In the genomic region with DNA sequence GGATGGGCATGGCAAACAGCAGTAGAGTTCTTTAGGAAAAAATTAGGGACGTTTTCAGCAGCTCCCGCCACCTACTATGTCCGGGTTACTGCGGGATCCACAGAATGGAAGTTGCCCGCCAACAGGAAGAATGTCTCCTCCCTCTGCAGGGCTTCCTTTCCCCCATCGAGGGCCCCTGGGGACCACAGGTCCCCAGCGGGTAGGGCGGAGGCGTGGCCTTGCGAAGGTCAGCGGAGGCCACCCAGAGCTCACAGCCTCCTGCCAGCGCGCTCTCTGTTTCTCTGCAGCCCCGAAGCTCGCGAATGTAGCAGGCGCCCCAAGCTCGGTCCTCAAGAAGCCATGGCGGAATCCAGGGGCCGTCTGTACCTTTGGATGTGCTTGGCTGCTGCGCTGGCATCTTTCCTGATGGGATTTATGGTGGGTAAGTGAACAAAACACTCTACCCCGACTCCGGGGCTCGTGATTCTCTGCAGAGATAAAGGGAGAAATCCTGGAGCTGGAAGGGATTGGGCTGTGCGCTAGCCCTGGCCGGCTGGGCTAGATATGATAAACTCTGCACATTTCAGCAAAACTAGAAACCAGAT, we compare ENCODE assay signal across 8 cellular contexts. TPM values are rescaled to one million over a fixed set of nuclear protein-coding genes. Genes with fewer than 3 reads are reported as not detected.
DNase-seq lines count a peak whose midpoint lies in the region; ATAC-seq and TF ChIP-seq lines count a peak whose summit lies in the region.

A gene (plus strand): TSS at position 244 of the 584 bp plus-strand sequence. CDS start 96 bp downstream, at position 340.

- peaks cover 3% of the 10 kb centered on the region for H3K79me1 ChIP-seq in trophoblast cell (ENCODE audit: low read length)

- DNase-seq in AG08395 (ENCODE audit: low spot score) (peak; percentile 36), right atrium auricular region (ENCODE audit: low spot score) (peak; percentile 65), trophoblast cell (peak; percentile 14 to 20), GM19240 (ENCODE audit: insufficient read length, low spot score) (no peak)
- DNase-seq in activated naive CD8-positive, alpha-beta T cell treated with anti-CD3 and anti-CD28 coated beads, Interleukin-2, amount 50 U/mL, for 24 hours = peak; percentile 2
- DNase-seq in activated effector memory CD4-positive, alpha-beta T cell treated with anti-CD3 and anti-CD28 coated beads, Interleukin-2, amount 50 U/mL, for 16 hours = no peak

- peak within 1 kb of the TSS; percentile 30 for H3K4me3 Mint-ChIP-seq in activated naive CD8-positive, alpha-beta T cell treated with anti-CD3 and anti-CD28 coated beads, Interleukin-2, amount 50 U/mL, for 24 hours

- peak within 1 kb of the TSS; percentile 20 for H2BK120ac ChIP-seq in trophoblast cell (ENCODE audit: insufficient read depth, low read length, poor library complexity)

- H3K27ac Mint-ChIP-seq in activated naive CD8-positive, alpha-beta T cell treated with anti-CD3 and anti-CD28 coated beads, Interleukin-2, amount 50 U/mL, for 24 hours = no peak within 1 kb of the TSS

- ATAC-seq in HG03460 (IDR thresholded peaks at IDR 0.05; ENCODE audit: unreplicated experiment) = peak; percentile 90
- ATAC-seq in activated naive CD8-positive, alpha-beta T cell treated with anti-CD3 and anti-CD28 coated beads, Interleukin-2, amount 50 U/mL, for 24 hours = peak; percentile 28

- H3K4me1 ChIP-seq in right atrium auricular region = peaks cover 0 to 6% of the 10 kb centered on the region in 2 donors
- no peaks in the 10 kb centered on the region for H3K4me1 ChIP-seq in trophoblast cell (ENCODE audit: control insufficient read depth in 1 of 2, insufficient read depth in 2 of 2, low read length in 2 of 2)

- H3K36me3 Mint-ChIP-seq in activated naive CD8-positive, alpha-beta T cell treated with anti-CD3 and anti-CD28 coated beads, Interleukin-2, amount 50 U/mL, for 24 hours (ENCODE audit: low read depth) = no peaks in the 10 kb centered on the region

- H4K12ac ChIP-seq in trophoblast cell (ENCODE audit: low read depth, low read length) = no peak within 1 kb of the TSS

- peak within 1 kb of the TSS in 1 of 2 donors; percentile 44 for H3K27ac ChIP-seq in right atrium auricular region
- no peak within 1 kb of the TSS for H3K27ac ChIP-seq in trophoblast cell (ENCODE audit: low read depth, low read length)

- no peak within 1 kb of the TSS for H2BK5ac ChIP-seq in trophoblast cell (ENCODE audit: low read depth, low read length, poor library complexity)

- H3K27me3 Mint-ChIP-seq in activated naive CD8-positive, alpha-beta T cell treated with anti-CD3 and anti-CD28 coated beads, Interleukin-2, amount 50 U/mL, for 24 hours = peaks cover 47% of the 10 kb centered on the region

- peak within 1 kb of the TSS; percentile 30 for H2AFZ ChIP-seq in trophoblast cell (ENCODE audit: insufficient read depth, low read length, poor library complexity)

- H4K91ac ChIP-seq in trophoblast cell (ENCODE audit: low read depth, low read length) = no peak within 1 kb of the TSS

- H3K18ac ChIP-seq in trophoblast cell (ENCODE audit: low read length) = no peak within 1 kb of the TSS

- no peaks in the 10 kb centered on the region for H3K79me2 ChIP-seq in trophoblast cell (ENCODE audit: control insufficient read depth, insufficient read depth, low read length, poor library complexity)

- no peak within 1 kb of the TSS for H3K4ac ChIP-seq in trophoblast cell (ENCODE audit: low read depth, low read length)

- no peak within 1 kb of the TSS for H2AK5ac ChIP-seq in trophoblast cell (ENCODE audit: low read length)

- no peak within 1 kb of the TSS for H2BK12ac ChIP-seq in trophoblast cell (ENCODE audit: low read length)

- H3K9me3 Mint-ChIP-seq in activated naive CD8-positive, alpha-beta T cell treated with anti-CD3 and anti-CD28 coated beads, Interleukin-2, amount 50 U/mL, for 24 hours = no peaks in the 10 kb centered on the region

- WGBS in trophoblast cell (ENCODE audit: extremely low coverage, insufficient coverage, insufficient read length) = no CpG with 5 or more reads among the region's 26 CpGs

- H3K23ac ChIP-seq in trophoblast cell (ENCODE audit: low read length) = no peak within 1 kb of the TSS

- H3K4me3 ChIP-seq in right atrium auricular region = peak within 1 kb of the TSS; percentile 55 to 56
- peak within 1 kb of the TSS; percentile 45 for H3K4me3 ChIP-seq in trophoblast cell (ENCODE audit: low read depth, low read length)

- H3K14ac ChIP-seq in trophoblast cell (ENCODE audit: low read length) = peak within 1 kb of the TSS; percentile 38

- peak within 1 kb of the TSS; percentile 80 for H3K4me2 ChIP-seq in trophoblast cell (ENCODE audit: low read length)

- no peaks in the 10 kb centered on the region for H3K27me3 ChIP-seq in right atrium auricular region
- H3K27me3 ChIP-seq in trophoblast cell (ENCODE audit: insufficient read depth, low read length) = no peaks in the 10 kb centered on the region

- no peak for TF ChIP-seq CTCF in right atrium auricular region (IDR thresholded peaks at IDR 0.05)

- peaks cover 14% of the 10 kb centered on the region for H3K4me1 Mint-ChIP-seq in activated naive CD8-positive, alpha-beta T cell treated with anti-CD3 and anti-CD28 coated beads, Interleukin-2, amount 50 U/mL, for 24 hours

- in situ Hi-C loops in GM18951 (cut with MboI; ENCODE audit: low sequenced_read_pairs, unreplicated experiment) = no loop called here

- H3K9me3 ChIP-seq in right atrium auricular region (no peaks in the 10 kb centered on the region), trophoblast cell (ENCODE audit: insufficient read depth, low read depth, low read length) (no peaks in the 10 kb centered on the region)

- TF ChIP-seq POLR2A in GM18951 (IDR thresholded peaks at IDR 0.05; ENCODE audit: extremely low read depth, insufficient read depth, insufficient read length) = peak; percentile 26

- H3K9ac ChIP-seq in trophoblast cell (ENCODE audit: low read length) = peak within 1 kb of the TSS; percentile 1

- no peaks in the 10 kb centered on the region for H3K36me3 ChIP-seq in right atrium auricular region
- no peaks in the 10 kb centered on the region for H3K36me3 ChIP-seq in trophoblast cell (ENCODE audit: control insufficient read depth in 1 of 2, insufficient read depth in 2 of 2, low read length in 2 of 2)

- H4K8ac ChIP-seq in trophoblast cell (ENCODE audit: low read depth, low read length) = peak within 1 kb of the TSS; percentile 80

RNA-seq across cellular contexts. Expression of the gene that starts here (rescaled TPM):
- 1 to 10 TPM in 1 of 2 donors, under 1 TPM in 1; 0.83 to 6.0 TPM for total RNA-seq in right atrium auricular region
- polyA plus RNA-seq in trophoblast cell (2013) = 1.9 and 2.3 TPM in 2 replicates

Comparison
In these comparisons a context has a peak if more than half of its experiments do, and no peak if none do; other contexts are left out.
1. DNase-seq: peak in AG08395 (single experiment), activated naive CD8-positive, alpha-beta T cell treated with anti-CD3 and anti-CD28 coated beads, Interleukin-2, amount 50 U/mL, for 24 hours (single experiment), right atrium auricular region (single experiment) and trophoblast cell (2 of 2); none in GM19240 (single experiment) and activated effector memory CD4-positive, alpha-beta T cell treated with anti-CD3 and anti-CD28 coated beads, Interleukin-2, amount 50 U/mL, for 16 hours (single experiment).